In the genomic region with DNA sequence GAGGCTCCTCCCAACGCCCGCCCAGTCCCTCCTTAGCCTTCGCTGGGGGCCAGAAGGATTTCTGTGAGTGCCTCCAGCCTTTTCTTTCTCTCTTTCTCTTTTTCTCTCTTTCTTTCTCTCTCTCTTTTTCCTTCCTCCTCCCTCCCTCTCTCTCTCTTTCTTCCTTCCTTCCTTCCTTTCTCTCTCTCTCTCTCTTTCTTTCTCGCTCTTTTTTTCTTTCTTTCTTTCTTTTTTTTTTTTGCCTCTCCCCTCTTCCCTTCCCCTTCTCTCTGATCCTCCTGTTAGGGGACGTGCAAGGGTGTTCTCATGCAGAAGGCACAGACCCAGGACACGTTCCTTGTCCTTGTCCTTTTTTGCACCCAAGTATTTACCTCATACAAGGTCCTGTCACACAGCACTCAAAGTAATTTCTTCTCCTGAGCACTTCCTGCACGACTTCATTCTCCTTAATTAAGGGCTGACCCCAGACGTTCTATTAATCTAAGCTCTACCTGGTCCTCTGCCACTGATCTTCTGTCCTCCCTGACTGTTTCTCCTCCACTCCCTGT, we compare ENCODE assay signal across 8 cellular contexts. TPM values are rescaled to one million over a fixed set of nuclear protein-coding genes. Genes with fewer than 3 reads are reported as not detected.
DNase-seq lines count a peak whose midpoint lies in the region; ATAC-seq, FAIRE-seq and TF ChIP-seq lines count a peak whose summit lies in the region.

No MANE protein-coding gene starts in this region.

- H3K4me2 ChIP-seq in A549 = peak overlapping the region; percentile 79
- H3K4me2 ChIP-seq in mesenchymal stem cell (ENCODE audit: low read length, poor library complexity, severe bottlenecking) = peak overlapping the region; percentile 72

- H3K4me3 ChIP-seq in A549 (peak overlapping the region; percentile 92), HAP-1 (peak overlapping the region; percentile 50), astrocyte of the cerebellum (ENCODE audit: low read depth, low read length) (peak overlapping the region; percentile 81), mesenchymal stem cell (ENCODE audit: insufficient read depth in 1 of 2, low read depth in 1 of 2, low read length in 2 of 2) (peak overlapping the region; percentile 92 to 93), uterus (peak overlapping the region; percentile 16 to 62)

- peaks cover 4% of the 10 kb centered on the region for H3K79me1 ChIP-seq in mesenchymal stem cell (replicated peaks; ENCODE audit: low read length, poor library complexity, severe bottlenecking)

- TF ChIP-seq RAD21 in A549 (conservative IDR thresholded peaks at IDR 0.05 in 1 of 2, IDR thresholded peaks at IDR 0.05 in 1 of 2) = no peak

- no peak for TF ChIP-seq EP300 in A549 (IDR thresholded peaks at IDR 0.05)

- in situ Hi-C loops in HAP-1 (cut with MboI; ENCODE audit: low sequenced_read_pairs) = no loop called here
- in situ Hi-C loops in astrocyte of the cerebellum (cut with HindIII; ENCODE audit: low sequenced_read_pairs) = no loop called here

- H3K18ac ChIP-seq in mesenchymal stem cell (ENCODE audit: low read depth in 1 of 2, low read length in 2 of 2) = no peak overlapping the region

- no peak overlapping the region for H3K23ac ChIP-seq in mesenchymal stem cell (ENCODE audit: low read length in 2 of 2)

- CTCF ChIA-PET in A549 (lab: Yijun Ruan, JAX) = interaction anchor here (0.5 to 1.8 kb wide), 5 partner anchors 9 to 1014 kb away, joined by 3 to 6 read pairs (median 4); no protein-coding TSS in a partner anchor

- TF ChIP-seq POLR2A in A549 (IDR thresholded peaks at IDR 0.05; ENCODE audit: low read length) = no peak
- no peak for TF ChIP-seq POLR2A in uterus (IDR thresholded peaks at IDR 0.05)
- TF ChIP-seq POLR2A in GM18505 (IDR thresholded peaks at IDR 0.05; ENCODE audit: borderline replicate concordance, extremely low read depth, insufficient read depth, insufficient read length) = no peak

- H2BK5ac ChIP-seq in mesenchymal stem cell (ENCODE audit: low read depth, low read length, poor library complexity, severe bottlenecking) = no peak overlapping the region

- FAIRE-seq in A549 (lab: Jason Lieb, UNC) = no peak

- H2AK5ac ChIP-seq in mesenchymal stem cell (ENCODE audit: low read length, severe bottlenecking) = no peak overlapping the region

- H3K27ac ChIP-seq in A549 (peak overlapping the region; percentile 88 to 99), mesenchymal stem cell (ENCODE audit: low read length, poor library complexity, severe bottlenecking) (no peak overlapping the region), uterus (no peak overlapping the region)

- H3K9me3 ChIP-seq in A549 = 0 out of 3 replicates have a peak, but pooled peaks cover 2% of the 10 kb centered on the region
- H3K9me3 ChIP-seq in HAP-1 = no peaks in the 10 kb centered on the region
- H3K9me3 ChIP-seq in mesenchymal stem cell (ENCODE audit: control insufficient read depth, low read length) = no peaks in the 10 kb centered on the region
- H3K9me3 ChIP-seq in uterus = no peaks in the 10 kb centered on the region

- no peak overlapping the region for H3K14ac ChIP-seq in mesenchymal stem cell (ENCODE audit: low read length in 2 of 2)

- TF ChIP-seq CTCF in A549 (IDR thresholded peaks at IDR 0.05) (no peak), astrocyte of the cerebellum (IDR thresholded peaks at IDR 0.05; ENCODE audit: low read depth, low read length, missing control alignments) (no peak), uterus (IDR thresholded peaks at IDR 0.05) (no peak)

- DNase-seq in A549 (ENCODE audit: low read depth in 1 of 2, low spot score in 1 of 2) (no peak), HAP-1 (ENCODE audit: low spot score in 2 of 2) (peak in 1 of 2 experiments; percentile 79), astrocyte of the cerebellum (ENCODE audit: low read depth) (peak; percentile 6), mesenchymal stem cell (peak; percentile 53), uterus (peak in 1 of 2 donors; percentile 19), COR-L47 (lab: John Stamatoyannopoulos, UW) (no peak)

- ATAC-seq in A549 = no peak
- no peak for ATAC-seq in GM18505 (IDR thresholded peaks at IDR 0.05; ENCODE audit: unreplicated experiment)
- no peak for ATAC-seq in GM19035 (IDR thresholded peaks at IDR 0.05; ENCODE audit: unreplicated experiment)

- H3K36me3 ChIP-seq in HAP-1 (replicated peaks) (no peaks in the 10 kb centered on the region), mesenchymal stem cell (ENCODE audit: control insufficient read depth in 1 of 2, insufficient read depth in 2 of 2, low read depth in 1 of 2, low read length in 2 of 2) (peaks cover 0 to 1% of the 10 kb centered on the region in 2 experiments), uterus (no peaks in the 10 kb centered on the region)

- H3K9ac ChIP-seq in mesenchymal stem cell (ENCODE audit: low read length) = peak overlapping the region; percentile 89

- intact Hi-C loops in uterus (cut with DNase I; ENCODE audit: low total_unique reads) = no loop called here

- peak overlapping the region; percentile 91 for H2AFZ ChIP-seq in mesenchymal stem cell (ENCODE audit: low read depth, low read length)

- H3K4me1 ChIP-seq in A549 (peaks cover 47% of the 10 kb centered on the region), HAP-1 (peaks cover 12% of the 10 kb centered on the region; the same call in 1 of the 2 replicates), mesenchymal stem cell (ENCODE audit: control insufficient read depth, insufficient read depth, low read depth, low read length) (peaks cover 5% of the 10 kb centered on the region), uterus (no peaks in the 10 kb centered on the region)

- no peak overlapping the region for H4K91ac ChIP-seq in mesenchymal stem cell (ENCODE audit: low read length)

- POLR2A ChIA-PET in A549 (lab: Yijun Ruan, JAX) = interaction anchor here (0.9 kb wide), 1 partner anchor 20 kb away, joined by 3 read pairs; no protein-coding TSS in a partner anchor

- H3K27me3 ChIP-seq in HAP-1 (ENCODE audit: low read depth) (no peaks in the 10 kb centered on the region), mesenchymal stem cell (ENCODE audit: control insufficient read depth in 1 of 2, insufficient read depth in 1 of 2, low read length in 2 of 2) (no peaks in the 10 kb centered on the region), uterus (no peaks in the 10 kb centered on the region)

- no peak overlapping the region for H2BK120ac ChIP-seq in mesenchymal stem cell (ENCODE audit: low read depth, low read length)

- H3K4ac ChIP-seq in mesenchymal stem cell (ENCODE audit: low read depth in 1 of 2, low read length in 2 of 2) = no peak overlapping the region

- H4K8ac ChIP-seq in mesenchymal stem cell (ENCODE audit: low read length) = no peak overlapping the region

- no peak overlapping the region for H2BK15ac ChIP-seq in mesenchymal stem cell (ENCODE audit: low read depth, poor library complexity, severe bottlenecking)

- WGBS in A549 (ENCODE audit: missing lambda C conversion rate) = 1% methylated on average over 8 of the region's 8 CpGs
- 13% methylated on average over 8 of the region's 8 CpGs for WGBS in mesenchymal stem cell

- no peak overlapping the region for H2BK12ac ChIP-seq in mesenchymal stem cell (ENCODE audit: low read length in 2 of 2)

TF ChIP-seq in A549, 52 proteins besides CTCF, POLR2A, EP300 and RAD21 (continues in another document):
- TF ChIP-seq CBX2 (IDR thresholded peaks at IDR 0.05; ENCODE audit: borderline replicate concordance, low read depth) = no peak
- TF ChIP-seq FOSB (CRISPR knock-in tag; IDR thresholded peaks at IDR 0.05) = no peak
- TF ChIP-seq EHMT2 (IDR thresholded peaks at IDR 0.05; ENCODE audit: low read depth) = no peak
- no peak for TF ChIP-seq MYC (IDR thresholded peaks at IDR 0.05; ENCODE audit: borderline replicate concordance, low read length)
- no peak for TF ChIP-seq EHF (CRISPR knock-in tag; IDR thresholded peaks at IDR 0.05)
- TF ChIP-seq SMC3 (IDR thresholded peaks at IDR 0.05) = no peak
- no peak for TF ChIP-seq ESRRA (IDR thresholded peaks at IDR 0.05; ENCODE audit: borderline replicate concordance, low read length)
- TF ChIP-seq ZSCAN20 (CRISPR knock-in tag; IDR thresholded peaks at IDR 0.05) = no peak
- no peak for TF ChIP-seq CEBPB (IDR thresholded peaks at IDR 0.05)
- TF ChIP-seq FOXS1 (CRISPR knock-in tag; IDR thresholded peaks at IDR 0.05) = no peak
- TF ChIP-seq, protein P1, sequence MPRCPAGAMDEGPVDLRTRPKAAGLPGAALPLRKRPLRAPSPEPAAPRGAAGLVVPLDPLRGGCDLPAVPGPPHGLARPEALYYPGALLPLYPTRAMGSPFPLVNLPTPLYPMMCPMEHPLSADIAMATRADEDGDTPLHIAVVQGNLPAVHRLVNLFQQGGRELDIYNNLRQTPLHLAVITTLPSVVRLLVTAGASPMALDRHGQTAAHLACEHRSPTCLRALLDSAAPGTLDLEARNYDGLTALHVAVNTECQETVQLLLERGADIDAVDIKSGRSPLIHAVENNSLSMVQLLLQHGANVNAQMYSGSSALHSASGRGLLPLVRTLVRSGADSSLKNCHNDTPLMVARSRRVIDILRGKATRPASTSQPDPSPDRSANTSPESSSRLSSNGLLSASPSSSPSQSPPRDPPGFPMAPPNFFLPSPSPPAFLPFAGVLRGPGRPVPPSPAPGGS (IDR thresholded peaks at IDR 0.05) = no peak
- no peak for TF ChIP-seq CHD2 (IDR thresholded peaks at IDR 0.05; ENCODE audit: low read length, partially characterized antibody)
- TF ChIP-seq MAZ (IDR thresholded peaks at IDR 0.05; ENCODE audit: borderline replicate concordance, low read depth, low read length) = no peak
- TF ChIP-seq RARB (CRISPR knock-in tag; IDR thresholded peaks at IDR 0.05) = no peak
- no peak for TF ChIP-seq NFE2L2 (conservative IDR thresholded peaks at IDR 0.05; ENCODE audit: low read length)

RNA-seq across cellular contexts. Expression of a gene that starts 0.3 kb away (rescaled TPM):
- polyA plus RNA-seq in A549 (2011; rRNA removed) = 27.2 and 31.5 TPM in 2 replicates
- polyA plus RNA-seq in A549 (2012; cell fraction: cytosol; rRNA removed) = 11.3 and 13.9 TPM in 2 replicates
- polyA plus RNA-seq in A549 (2012; cell fraction: nucleus; rRNA removed) = 33.4 and 41.8 TPM in 2 replicates
- 8.7 to 9.0 TPM (median 8.8 TPM) in 3 replicates for polyA plus RNA-seq in A549 (2017; fragmentation: RNase III; extraction: RNeasy Plus Mini Kit Qiagen cat#74134 plus additional on column Dnase treatment)
- 207 and 209 TPM in 2 replicates for polyA minus RNA-seq in A549 (2011; rRNA and poly(A)+ RNA removed)
- 16.2 TPM for polyA plus RNA-seq in mesenchymal stem cell (2013, experiment 1 of 2)
- polyA plus RNA-seq in mesenchymal stem cell (2013, experiment 2 of 2) = 15.7 TPM
- total RNA-seq in uterus = 10 to 100 TPM in 2 of 4 donors, 1 to 10 TPM in 2; 4.1 to 36.2 (median 14.1) TPM

RNA-seq across cellular contexts. Expression of a gene that starts 31.7 kb away (rescaled TPM):
- polyA plus RNA-seq in A549 (2011; rRNA removed) = 23.5 and 26.9 TPM in 2 replicates
- 12.4 and 14.9 TPM in 2 replicates for polyA plus RNA-seq in A549 (2012; cell fraction: cytosol; rRNA removed)
- polyA plus RNA-seq in A549 (2012; cell fraction: nucleus; rRNA removed) = 21.3 and 22.7 TPM in 2 replicates
- polyA plus RNA-seq in A549 (2017; fragmentation: RNase III; extraction: RNeasy Plus Mini Kit Qiagen cat#74134 plus additional on column Dnase treatment) = 14.0 to 14.4 TPM (median 14.2 TPM) in 3 replicates
- 30.4 and 34.4 TPM in 2 replicates for polyA minus RNA-seq in A549 (2011; rRNA and poly(A)+ RNA removed)
- 0.32 TPM for polyA plus RNA-seq in mesenchymal stem cell (2013, experiment 1 of 2)
- 0.29 TPM for polyA plus RNA-seq in mesenchymal stem cell (2013, experiment 2 of 2)
- total RNA-seq in uterus = 1 to 10 TPM in 3 of 4 donors, under 1 TPM in 1; 0.26 to 5.6 (median 2.0) TPM

Comparison
In these comparisons a context has a peak if more than half of its experiments do, and no peak if none do; other contexts are left out.
1. DNase-seq: peak in astrocyte of the cerebellum (single experiment) and mesenchymal stem cell (single experiment); none in A549 (0 of 2) and COR-L47 (single experiment).
2. H3K27ac ChIP-seq: peak in A549 (2 of 2); none in mesenchymal stem cell (single experiment) and uterus (0 of 2).
3. H3K4me3 ChIP-seq: peak in every context shown above with its lines; median percentile 92 in mesenchymal stem cell; 92 in A549; 81 in astrocyte of the cerebellum; 50 in HAP-1; 39 in uterus.